Comparison of ENCODE assay signal across 22 cellular contexts in the genomic region with DNA sequence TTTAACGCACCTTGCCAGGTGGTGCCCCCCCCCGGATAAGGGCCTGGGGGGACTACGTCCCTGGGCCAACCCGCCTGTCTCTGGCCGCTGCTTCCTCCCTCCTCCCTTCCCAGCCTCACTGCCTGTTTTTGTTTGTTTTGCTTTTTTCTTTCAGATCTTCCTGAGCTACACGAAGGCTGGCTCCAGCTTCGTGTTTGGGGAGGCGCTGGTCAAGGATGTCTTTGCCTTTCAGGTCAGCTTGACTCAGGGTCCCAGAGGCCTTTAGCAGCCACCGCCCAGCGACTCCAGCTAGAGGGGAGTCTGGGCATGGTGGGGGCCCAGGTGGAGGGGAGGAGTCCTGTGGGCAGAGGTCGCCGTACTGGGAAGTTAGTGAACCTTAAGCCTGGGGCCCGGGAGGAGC.
DNase-seq lines count a peak whose midpoint lies in the region; ATAC-seq lines count a peak whose summit lies in the region.
"Had no signal": no experiment of that assay in that cellular context is flagged by ENCODE, and none has a peak within 500 bp of the region (broad histone marks: within the 10 kb centered on the region; RNA-seq: fewer than 3 reads in every experiment).

No MANE protein-coding gene starts in this region.

- no peaks in the 10 kb centered on the region for H3K36me3 Mint-ChIP-seq in activated naive CD8-positive, alpha-beta T cell treated with anti-CD3 and anti-CD28 coated beads, Interleukin-2, amount 50 U/mL, for 24 hours (ENCODE audit: low read depth)
- H3K36me3 Mint-ChIP-seq: CD14-positive monocyte; naive thymus-derived CD4-positive, alpha-beta T cell had no signal

- no peaks in the 10 kb centered on the region for H3K9me3 Mint-ChIP-seq in activated naive CD8-positive, alpha-beta T cell treated with anti-CD3 and anti-CD28 coated beads, Interleukin-2, amount 50 U/mL, for 24 hours
- H3K9me3 Mint-ChIP-seq: activated naive CD4-positive, alpha-beta T cell treated with anti-CD3 and anti-CD28 coated beads for 36 hours; activated T-helper 1 cell treated with anti-CD3 and anti-CD28 coated beads, Interleukin-12 subunit alpha, Interleukin-12 subunit beta, Interleukin-2, Interleukin-4 antibody, amounts not matched to agents 30 ng/mL and 10 ng/mL and 1 ng/mL, durations not matched to agents 14 hours and 24 hours and 36 hours; naive thymus-derived CD4-positive, alpha-beta T cell had no signal

- H3K27ac Mint-ChIP-seq in activated naive CD8-positive, alpha-beta T cell treated with anti-CD3 and anti-CD28 coated beads, Interleukin-2, amount 50 U/mL, for 24 hours: no peak overlapping the region
- H3K27ac Mint-ChIP-seq: activated naive CD4-positive, alpha-beta T cell treated with anti-CD3 and anti-CD28 coated beads for 36 hours; activated T-helper 1 cell treated with anti-CD3 and anti-CD28 coated beads, Interleukin-12 subunit alpha, Interleukin-12 subunit beta, Interleukin-2, Interleukin-4 antibody, amounts not matched to agents 30 ng/mL and 10 ng/mL and 1 ng/mL, durations not matched to agents 14 hours and 24 hours and 36 hours; CD14-positive monocyte; naive thymus-derived CD4-positive, alpha-beta T cell had no signal

- peak; percentile 37 for DNase-seq in ELF-1 (ENCODE audit: low read depth, low spot score)
- peak; percentile 8 for DNase-seq in NCI-H69 (lab: John Stamatoyannopoulos, UW)
- DNase-seq in islet precursor cell: peak; percentile 56
- no peak for DNase-seq in substantia nigra (lab: John Stamatoyannopoulos, UW)
- DNase-seq in activated naive CD8-positive, alpha-beta T cell treated with anti-CD3 and anti-CD28 coated beads, Interleukin-2, amount 50 U/mL, for 24 hours: no peak
- DNase-seq: activated CD4-positive, alpha-beta T cell treated with anti-CD3 and anti-CD28 coated beads, Interleukin-2, amount 50 U/mL, for 4 hours; activated naive CD4-positive, alpha-beta T cell treated with anti-CD3 and anti-CD28 coated beads for 36 hours; amniotic stem cell; effector CD4-positive, alpha-beta T cell; EL; KBM-7; naive thymus-derived CD4-positive, alpha-beta T cell; NCI-H1105; NCI-H2029; NCI-H774; stimulated activated CD4-positive, alpha-beta T cell treated with anti-CD3 and anti-CD28 coated beads, Interleukin-2, amount 100 ng/mL, for 24 hours; upper lobe of left lung had no signal

- no peak for ATAC-seq in activated naive CD8-positive, alpha-beta T cell treated with anti-CD3 and anti-CD28 coated beads, Interleukin-2, amount 50 U/mL, for 24 hours
- ATAC-seq in HG02884 (IDR thresholded peaks at IDR 0.05; ENCODE audit: unreplicated experiment) (no peak), HG03139 (IDR thresholded peaks at IDR 0.05; ENCODE audit: unreplicated experiment) (no peak)
- ATAC-seq: naive thymus-derived CD4-positive, alpha-beta T cell had no signal

- H3K4me3 Mint-ChIP-seq in activated naive CD8-positive, alpha-beta T cell treated with anti-CD3 and anti-CD28 coated beads, Interleukin-2, amount 50 U/mL, for 24 hours: no peak overlapping the region
- H3K4me3 Mint-ChIP-seq: activated naive CD4-positive, alpha-beta T cell treated with anti-CD3 and anti-CD28 coated beads for 36 hours; activated T-helper 1 cell treated with anti-CD3 and anti-CD28 coated beads, Interleukin-12 subunit alpha, Interleukin-12 subunit beta, Interleukin-2, Interleukin-4 antibody, amounts not matched to agents 30 ng/mL and 10 ng/mL and 1 ng/mL, durations not matched to agents 14 hours and 24 hours and 36 hours; CD14-positive monocyte; naive thymus-derived CD4-positive, alpha-beta T cell had no signal

- H3K4me1 Mint-ChIP-seq in activated naive CD8-positive, alpha-beta T cell treated with anti-CD3 and anti-CD28 coated beads, Interleukin-2, amount 50 U/mL, for 24 hours: no peaks in the 10 kb centered on the region
- H3K4me1 Mint-ChIP-seq: CD14-positive monocyte had no signal

- H3K27me3 Mint-ChIP-seq in activated naive CD8-positive, alpha-beta T cell treated with anti-CD3 and anti-CD28 coated beads, Interleukin-2, amount 50 U/mL, for 24 hours: no peaks in the 10 kb centered on the region

- H3K27ac ChIP-seq in substantia nigra (ENCODE audit: low read depth, low read length, poor library complexity, severe bottlenecking): peak overlapping the region; percentile 21
- H3K27ac ChIP-seq: epithelial cell of prostate, upper lobe of left lung had no signal

Comparison
In these comparisons a context has a peak if more than half of its experiments do, and no peak if none do; other contexts are left out.
1. DNase-seq: peak in ELF-1 (single experiment), NCI-H69 (single experiment) and islet precursor cell (single experiment); none in substantia nigra (0 of 49) and activated naive CD8-positive, alpha-beta T cell treated with anti-CD3 and anti-CD28 coated beads, Interleukin-2, amount 50 U/mL, for 24 hours (single experiment).